ENCODE assay signal across 14 cellular contexts in genomic region chr17:61441507-61441906, GRCh38. TPM values are rescaled to one million over a fixed set of nuclear protein-coding genes. Genes with fewer than 3 reads are reported as not detected.
"Had no signal": no experiment of that assay in that cellular context is flagged by ENCODE, and none has a peak within 500 bp of the region (broad histone marks: within the 10 kb centered on the region; RNA-seq: fewer than 3 reads in every experiment).

No MANE protein-coding gene starts in this region.

RNA-seq across cellular contexts. Expression of gene TBX4, which starts 10.7 kb away (rescaled TPM):
- total RNA-seq: kidney; kidney epithelial cell; left cardiac atrium; left colon; left lobe of liver; left ventricle myocardium inferior; left ventricle myocardium superior; liver; lung microvascular endothelial cell; mucosa of descending colon; naive thymus-derived CD4-positive, alpha-beta T cell had no signal
- polyA plus RNA-seq: immature natural killer cell; liver; naive thymus-derived CD4-positive, alpha-beta T cell had no signal

RNA-seq across cellular contexts. Expression of gene TBX2, which starts 41.9 kb away (rescaled TPM):
- total RNA-seq: naive thymus-derived CD4-positive, alpha-beta T cell had no signal
- polyA plus RNA-seq: immature natural killer cell; keratinocyte; mammary epithelial cell; naive thymus-derived CD4-positive, alpha-beta T cell had no signal
